11 cellular contexts compared by ENCODE assay signal in genomic region chr5:122163151-122164069, GRCh38. TPM values are rescaled to one million over a fixed set of nuclear protein-coding genes. Genes with fewer than 3 reads are reported as not detected.
DNase-seq lines count a peak whose midpoint lies in the region; TF ChIP-seq lines count a peak whose summit lies in the region.
"Had no signal": no experiment of that assay in that cellular context is flagged by ENCODE, and none has a peak within 500 bp of the region (broad histone marks: within the 10 kb centered on the region; RNA-seq: fewer than 3 reads in every experiment).

No MANE protein-coding gene starts in this region.

- H3K9me2 ChIP-seq in neural cell (ENCODE audit: insufficient read depth, low read length) = no peaks in the 10 kb centered on the region

- TF ChIP-seq EP300 in neural cell (conservative IDR thresholded peaks at IDR 0.05; ENCODE audit: poor library complexity, severe bottlenecking) = no peak

- H3F3A ChIP-seq in neural cell (ENCODE audit: insufficient read depth, low read length, poor library complexity, severe bottlenecking) = no peaks in the 10 kb centered on the region

- no peaks in the 10 kb centered on the region for H3K4me1 Mint-ChIP-seq in Caco-2 (ENCODE audit: low read depth, unreplicated experiment)

- H3K9ac ChIP-seq in neural cell (ENCODE audit: low read length) = no peak overlapping the region

- H3K27me3 Mint-ChIP-seq in Caco-2 (ENCODE audit: insufficient read depth, unreplicated experiment) = peaks cover 7% of the 10 kb centered on the region

- H3K9me3 ChIP-seq in neural cell (ENCODE audit: low read length) = no peaks in the 10 kb centered on the region
- no peaks in the 10 kb centered on the region for H3K9me3 ChIP-seq in Caco-2
- H3K9me3 ChIP-seq: sigmoid colon had no signal

- H3K9me3 Mint-ChIP-seq in Caco-2 (ENCODE audit: unreplicated experiment) = no peaks in the 10 kb centered on the region

- TF ChIP-seq CTCF in AG10803 (conservative IDR thresholded peaks at IDR 0.05; ENCODE audit: low read length) = no peak
- no peak for TF ChIP-seq CTCF in epithelial cell of proximal tubule (conservative IDR thresholded peaks at IDR 0.05; ENCODE audit: low read depth, low read length)
- TF ChIP-seq CTCF in neural cell (IDR thresholded peaks at IDR 0.05; ENCODE audit: poor library complexity, severe bottlenecking) = no peak
- no peak for TF ChIP-seq CTCF in Caco-2 (IDR thresholded peaks at IDR 0.05; ENCODE audit: insufficient read depth in 1 of 2, low read depth in 1 of 2, low read length in 1 of 2, severe bottlenecking in 1 of 2, unreplicated experiment in 1 of 2)

- H3K79me2 ChIP-seq in neural cell (replicated peaks; ENCODE audit: insufficient read depth, low read length) = no peaks in the 10 kb centered on the region

- no peak overlapping the region for H3K27ac ChIP-seq in neural cell (ENCODE audit: low read length)

- no peak for TF ChIP-seq RAD21 in neural cell (conservative IDR thresholded peaks at IDR 0.05)

- H3K27me3 ChIP-seq in neural cell (ENCODE audit: insufficient read depth, low read depth, low read length) (no peaks in the 10 kb centered on the region), Caco-2 (replicated peaks; ENCODE audit: control insufficient read depth, insufficient read depth, low read length) (no peaks in the 10 kb centered on the region)
- H3K27me3 ChIP-seq: sigmoid colon had no signal

- no peak overlapping the region for H3K4me3 Mint-ChIP-seq in Caco-2 (ENCODE audit: unreplicated experiment)

- intact Hi-C loops in Caco-2 (cut with micrococcal nuclease; ENCODE audit: unreplicated experiment) = no loop called here

- H3K4me3 ChIP-seq in AG10803 (ENCODE audit: low read length) (no peak overlapping the region), epithelial cell of proximal tubule (ENCODE audit: low read depth, low read length) (no peak overlapping the region), neural cell (ENCODE audit: low read length) (no peak overlapping the region), Caco-2 (ENCODE audit: low read depth, low read length) (no peak overlapping the region)
- H3K4me3 ChIP-seq: sigmoid colon had no signal

- CTCF ChIA-PET in Caco-2 (lab: Charles Lee) = no interaction called here

- H3K36me3 Mint-ChIP-seq in Caco-2 (ENCODE audit: insufficient read depth, unreplicated experiment) = no peaks in the 10 kb centered on the region

- H3K4me2 ChIP-seq in neural cell (ENCODE audit: low read length) = peak overlapping the region; percentile 10

- H2AFZ ChIP-seq in neural cell (ENCODE audit: low read depth, low read length) = no peak overlapping the region

- H4K20me1 ChIP-seq in neural cell (ENCODE audit: insufficient read depth) = no peaks in the 10 kb centered on the region

- BruUV-seq in Caco-2 (replicated peaks; lab: Mats Ljungman, UMichigan) = no TSS peak

- DNase-seq in AG10803 (ENCODE audit: low read depth) = peak; percentile 98
- DNase-seq in NCI-H69 (lab: John Stamatoyannopoulos, UW) = peak; percentile 56
- peak; percentile 94 for DNase-seq in epithelial cell of proximal tubule (ENCODE audit: low read depth)
- DNase-seq in Caco-2 = no peak
- DNase-seq in HUDEP-2 (lab: John Stamatoyannopoulos, UW; ENCODE audit: unreplicated experiment in 76 of 76) = no peak
- no peak for DNase-seq in activated CD4-positive, alpha-beta T cell treated with anti-CD3 and anti-CD28 coated beads, Interleukin-2, amount 50 U/mL, for 4 hours
- no peak for DNase-seq in activated CD8-positive, alpha-beta memory T cell treated with anti-CD3 and anti-CD28 coated beads, Interleukin-2, amount 50 U/mL, for 48 hours
- DNase-seq: activated CD4-positive, alpha-beta T cell treated with anti-CD3 and anti-CD28 coated beads, Interleukin-2, amount 50 U/mL, for 1 hour; NCI-H146; sigmoid colon had no signal

- H3K36me3 ChIP-seq in neural cell (ENCODE audit: insufficient read depth, low read length) (no peaks in the 10 kb centered on the region), Caco-2 (ENCODE audit: control insufficient read depth, insufficient read depth, low read length) (no peaks in the 10 kb centered on the region)
- H3K36me3 ChIP-seq: sigmoid colon had no signal

- no peak overlapping the region for H3K27ac Mint-ChIP-seq in Caco-2 (ENCODE audit: unreplicated experiment)

- H3K4me1 ChIP-seq in Caco-2 = peaks cover 10% of the 10 kb centered on the region; the same call in 1 of the 2 replicates

- POLR2A ChIA-PET in Caco-2 (lab: Charles Lee) = no interaction called here

TF ChIP-seq in neural cell, 6 proteins besides CTCF, POLR2A, EP300 and RAD21:
- TF ChIP-seq EZH2 (IDR thresholded peaks at IDR 0.05; ENCODE audit: borderline replicate concordance, insufficient read depth, low read length, poor library complexity, severe bottlenecking) (no peak), SMC3 (conservative IDR thresholded peaks at IDR 0.05; ENCODE audit: poor library complexity) (no peak), TAF1 (IDR thresholded peaks at IDR 0.05; ENCODE audit: low read depth) (no peak), MXI1 (conservative IDR thresholded peaks at IDR 0.05; ENCODE audit: poor library complexity, severe bottlenecking) (no peak), POLR2AphosphoS5 (IDR thresholded peaks at IDR 0.05) (no peak)
- TF ChIP-seq, protein P1, sequence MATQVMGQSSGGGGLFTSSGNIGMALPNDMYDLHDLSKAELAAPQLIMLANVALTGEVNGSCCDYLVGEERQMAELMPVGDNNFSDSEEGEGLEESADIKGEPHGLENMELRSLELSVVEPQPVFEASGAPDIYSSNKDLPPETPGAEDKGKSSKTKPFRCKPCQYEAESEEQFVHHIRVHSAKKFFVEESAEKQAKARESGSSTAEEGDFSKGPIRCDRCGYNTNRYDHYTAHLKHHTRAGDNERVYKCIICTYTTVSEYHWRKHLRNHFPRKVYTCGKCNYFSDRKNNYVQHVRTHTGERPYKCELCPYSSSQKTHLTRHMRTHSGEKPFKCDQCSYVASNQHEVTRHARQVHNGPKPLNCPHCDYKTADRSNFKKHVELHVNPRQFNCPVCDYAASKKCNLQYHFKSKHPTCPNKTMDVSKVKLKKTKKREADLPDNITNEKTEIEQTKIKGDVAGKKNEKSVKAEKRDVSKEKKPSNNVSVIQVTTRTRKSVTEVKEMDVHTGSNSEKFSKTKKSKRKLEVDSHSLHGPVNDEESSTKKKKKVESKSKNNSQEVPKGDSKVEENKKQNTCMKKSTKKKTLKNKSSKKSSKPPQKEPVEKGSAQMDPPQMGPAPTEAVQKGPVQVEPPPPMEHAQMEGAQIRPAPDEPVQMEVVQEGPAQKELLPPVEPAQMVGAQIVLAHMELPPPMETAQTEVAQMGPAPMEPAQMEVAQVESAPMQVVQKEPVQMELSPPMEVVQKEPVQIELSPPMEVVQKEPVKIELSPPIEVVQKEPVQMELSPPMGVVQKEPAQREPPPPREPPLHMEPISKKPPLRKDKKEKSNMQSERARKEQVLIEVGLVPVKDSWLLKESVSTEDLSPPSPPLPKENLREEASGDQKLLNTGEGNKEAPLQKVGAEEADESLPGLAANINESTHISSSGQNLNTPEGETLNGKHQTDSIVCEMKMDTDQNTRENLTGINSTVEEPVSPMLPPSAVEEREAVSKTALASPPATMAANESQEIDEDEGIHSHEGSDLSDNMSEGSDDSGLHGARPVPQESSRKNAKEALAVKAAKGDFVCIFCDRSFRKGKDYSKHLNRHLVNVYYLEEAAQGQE (IDR thresholded peaks at IDR 0.05; ENCODE audit: borderline replicate concordance) = no peak

RNA-seq across cellular contexts. Expression of gene ZNF474, which starts 34.1 kb away (rescaled TPM):
- not detected in 2 replicates for total RNA-seq in epithelial cell of proximal tubule
- polyA plus RNA-seq in neural cell = 0.14 TPM in 1 of 2 replicates, not detected in the other
- polyA minus RNA-seq in neural cell = 0.49 TPM in 1 of 2 replicates, not detected in the other
- not detected in 2 replicates for total RNA-seq in Caco-2 (2022)

Comparison
In these comparisons a context has a peak if more than half of its experiments do, and no peak if none do; other contexts are left out.
1. DNase-seq: peak in AG10803 (single experiment), NCI-H69 (single experiment) and epithelial cell of proximal tubule (single experiment); none in Caco-2 (0 of 2), HUDEP-2 (0 of 76), activated CD4-positive, alpha-beta T cell treated with anti-CD3 and anti-CD28 coated beads, Interleukin-2, amount 50 U/mL, for 4 hours (0 of 2) and activated CD8-positive, alpha-beta memory T cell treated with anti-CD3 and anti-CD28 coated beads, Interleukin-2, amount 50 U/mL, for 48 hours (single experiment).